In genomic region chr14:41605550-41606248, GRCh38 we compare ENCODE assay signal across 8 cellular contexts. TPM values are rescaled to one million over a fixed set of nuclear protein-coding genes. Genes with fewer than 3 reads are reported as not detected.
DNase-seq lines count a peak whose midpoint lies in the region; ATAC-seq and TF ChIP-seq lines count a peak whose summit lies in the region.

No MANE protein-coding gene starts in this region.

- H3K9me3 ChIP-seq in thyroid gland (no peaks in the 10 kb centered on the region), Caco-2 (no peaks in the 10 kb centered on the region)

- BruUV-seq in Caco-2 (replicated peaks; lab: Mats Ljungman, UMichigan): no TSS peak

- DNase-seq in DMS153 (lab: John Stamatoyannopoulos, UW) (peak; percentile 73), NCI-H146 treated with DMSO at 0.1 percent for 48 hours (lab: John Stamatoyannopoulos, UW; ENCODE audit: unreplicated experiment) (peak; percentile 47), lower leg skin (ENCODE audit: low spot score in 2 of 2) (peak in 1 of 2 donors; percentile 82), thyroid gland (peak in 1 of 2 donors; percentile 22), RKO (ENCODE audit: low spot score) (no peak), Caco-2 (no peak)
- no peak for DNase-seq in central memory CD8-positive, alpha-beta T cell (ENCODE audit: low spot score in 2 of 2)

- TF ChIP-seq POLR2A in lower leg skin (IDR thresholded peaks at IDR 0.05): no peak
- TF ChIP-seq POLR2A in thyroid gland (IDR thresholded peaks at IDR 0.05): no peak

- peaks cover 67% of the 10 kb centered on the region for H3K27me3 Mint-ChIP-seq in central memory CD8-positive, alpha-beta T cell
- H3K27me3 Mint-ChIP-seq in Caco-2 (ENCODE audit: insufficient read depth, unreplicated experiment): no peaks in the 10 kb centered on the region

- POLR2A ChIA-PET in Caco-2 (lab: Charles Lee): no interaction called here

- H3K4me1 ChIP-seq in thyroid gland (peaks cover 7 to 9% of the 10 kb centered on the region in 2 donors), Caco-2 (no peaks in the 10 kb centered on the region)

- no peaks in the 10 kb centered on the region for H3K36me3 ChIP-seq in thyroid gland
- no peaks in the 10 kb centered on the region for H3K36me3 ChIP-seq in Caco-2 (ENCODE audit: control insufficient read depth, insufficient read depth, low read length)

- peaks cover 2% of the 10 kb centered on the region for H3K36me3 Mint-ChIP-seq in central memory CD8-positive, alpha-beta T cell (ENCODE audit: insufficient read depth)
- no peaks in the 10 kb centered on the region for H3K36me3 Mint-ChIP-seq in Caco-2 (ENCODE audit: insufficient read depth, unreplicated experiment)

- intact Hi-C loops in lower leg skin (cut with DNase I; ENCODE audit: low total_unique reads) (no loop called here), thyroid gland (cut with DNase I) (no loop called here), Caco-2 (cut with micrococcal nuclease; ENCODE audit: unreplicated experiment) (no loop called here)

- CTCF ChIA-PET in Caco-2 (lab: Charles Lee): no interaction called here

- TF ChIP-seq CTCF in lower leg skin (IDR thresholded peaks at IDR 0.05) (no peak), thyroid gland (IDR thresholded peaks at IDR 0.05) (no peak), Caco-2 (IDR thresholded peaks at IDR 0.05; ENCODE audit: insufficient read depth in 1 of 2, low read depth in 1 of 2, low read length in 1 of 2, severe bottlenecking in 1 of 2, unreplicated experiment in 1 of 2) (no peak)

- peaks cover 6% of the 10 kb centered on the region for H3K27me3 ChIP-seq in thyroid gland
- no peaks in the 10 kb centered on the region for H3K27me3 ChIP-seq in Caco-2 (replicated peaks; ENCODE audit: control insufficient read depth, insufficient read depth, low read length)

- peak overlapping the region; percentile 43 for H3K4me3 Mint-ChIP-seq in central memory CD8-positive, alpha-beta T cell
- no peak overlapping the region for H3K4me3 Mint-ChIP-seq in Caco-2 (ENCODE audit: unreplicated experiment)

- H3K4me1 Mint-ChIP-seq in central memory CD8-positive, alpha-beta T cell: peaks cover 10% of the 10 kb centered on the region
- no peaks in the 10 kb centered on the region for H3K4me1 Mint-ChIP-seq in Caco-2 (ENCODE audit: low read depth, unreplicated experiment)

- peak overlapping the region; percentile 49 for H3K4me3 ChIP-seq in lower leg skin (ENCODE audit: low read depth, poor library complexity, severe bottlenecking)
- no peak overlapping the region for H3K4me3 ChIP-seq in thyroid gland (replicated peaks in 1 of 3)
- no peak overlapping the region for H3K4me3 ChIP-seq in Caco-2 (ENCODE audit: low read depth, low read length)

- no peak for ATAC-seq in central memory CD8-positive, alpha-beta T cell (replicated peaks; ENCODE audit: extremely low read depth, poor library complexity, severe bottlenecking)
- no peak for ATAC-seq in HG03097 (IDR thresholded peaks at IDR 0.05; ENCODE audit: low FRiP score, unreplicated experiment)

- H3K9me3 Mint-ChIP-seq in central memory CD8-positive, alpha-beta T cell: no peaks in the 10 kb centered on the region
- H3K9me3 Mint-ChIP-seq in Caco-2 (ENCODE audit: unreplicated experiment): no peaks in the 10 kb centered on the region

- no peak overlapping the region for H3K27ac Mint-ChIP-seq in central memory CD8-positive, alpha-beta T cell (ENCODE audit: low read depth)
- H3K27ac Mint-ChIP-seq in Caco-2 (ENCODE audit: unreplicated experiment): no peak overlapping the region

- peak overlapping the region in 2 of 3 donors; percentile 13 to 46 for H3K27ac ChIP-seq in thyroid gland

- 1 to 2% methylated on average over 23 of the region's 23 CpGs for whole genome bisulfite sequencing in lower leg skin, 2 donors
- 7 to 11% methylated on average over 14 to 23 of the region's 23 CpGs for WGBS in thyroid gland, 2 donors

RNA-seq across cellular contexts. Expression of gene LRFN5, which starts 1.0 kb away (rescaled TPM):
- total RNA-seq in lower leg skin: under 1 TPM in 3 of 4 donors, not detected in 1; 0.17 to 0.88 (median 0.71) TPM
- 1 to 10 TPM; 1.5 to 5.3 (median 3.2) TPM for total RNA-seq in thyroid gland
- not detected in 2 replicates for total RNA-seq in Caco-2 (2022)

Comparison
In these comparisons a context has a peak if more than half of its experiments do, and no peak if none do; other contexts are left out.
1. DNase-seq: peak in DMS153 (single experiment) and NCI-H146 treated with DMSO at 0.1 percent for 48 hours (single experiment); none in central memory CD8-positive, alpha-beta T cell (0 of 2), RKO (single experiment) and Caco-2 (0 of 2).